In the genomic region with DNA sequence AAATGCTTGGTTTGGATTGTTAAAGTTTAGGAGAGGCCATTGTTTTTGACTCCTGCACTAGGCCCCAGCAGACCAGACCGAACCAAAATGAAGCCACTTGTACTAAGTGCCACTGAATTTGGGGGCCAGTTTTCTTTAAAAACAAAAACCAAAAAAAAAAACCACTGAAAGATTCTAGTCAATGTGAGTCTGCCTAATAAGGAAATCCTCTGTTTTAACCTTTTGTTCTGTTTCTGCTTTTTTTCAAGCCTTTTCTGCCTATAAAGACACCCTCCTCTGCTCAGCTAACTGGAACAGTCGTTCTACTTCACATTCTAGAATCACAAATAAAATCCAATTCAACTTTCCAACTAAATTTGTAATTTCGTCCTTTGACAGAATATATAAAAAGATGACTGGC, we compare ENCODE assay signal across 11 cellular contexts.
DNase-seq lines count a peak whose midpoint lies in the region; ATAC-seq and TF ChIP-seq lines count a peak whose summit lies in the region.
"Had no signal": no experiment of that assay in that cellular context is flagged by ENCODE, and none has a peak within 500 bp of the region (broad histone marks: within the 10 kb centered on the region; RNA-seq: fewer than 3 reads in every experiment).

No MANE protein-coding gene starts in this region.

- CTCF ChIA-PET in activated naive CD4-positive, alpha-beta T cell treated with anti-CD3 and anti-CD28 coated beads for 36 hours (lab: Charles Lee): interaction anchor here (0.7 to 9.3 kb wide), 3 partner anchors 15 to 21 kb away, joined by 3 to 72 read pairs (median 6); no protein-coding TSS in a partner anchor

- H3K36me3 Mint-ChIP-seq in activated naive CD4-positive, alpha-beta T cell treated with anti-CD3 and anti-CD28 coated beads for 36 hours (ENCODE audit: low read depth): peaks cover 2% of the 10 kb centered on the region

- no peaks in the 10 kb centered on the region for H3K9me3 ChIP-seq in Peyer's patch
- no peaks in the 10 kb centered on the region for H3K9me3 ChIP-seq in thymus (ENCODE audit: control insufficient read depth)

- peak overlapping the region; percentile 97 for H3K27ac Mint-ChIP-seq in activated naive CD4-positive, alpha-beta T cell treated with anti-CD3 and anti-CD28 coated beads for 36 hours

- intact Hi-C loops in activated naive CD4-positive, alpha-beta T cell treated with anti-CD3 and anti-CD28 coated beads for 36 hours (cut with micrococcal nuclease): loop anchor here (1.0 to 5.0 kb wide), 4 partner anchors 25 to 216 kb away; partner anchors contain the start of genes MTX3 and ZFYVE16
- intact Hi-C loops in dorsolateral prefrontal cortex (cut with DNase I): loop anchor here (2.0 to 10.0 kb wide), 3 partner anchors 38 to 96 kb away; partner anchors contain the start of gene SERINC5 (in 1 of the 2)
- intact Hi-C loops in sciatic nerve (cut with DNase I): no loop called here
- intact Hi-C loops in posterior vena cava (cut with DNase I): loop anchor here in 1 of 2 donors (10.0 kb wide), 1 partner anchor 64 kb away; the partner anchor contains the start of gene SERINC5

- peaks cover 82% of the 10 kb centered on the region for H3K4me1 Mint-ChIP-seq in activated naive CD4-positive, alpha-beta T cell treated with anti-CD3 and anti-CD28 coated beads for 36 hours (ENCODE audit: low read depth)

- no peaks in the 10 kb centered on the region for H3K27me3 Mint-ChIP-seq in activated naive CD4-positive, alpha-beta T cell treated with anti-CD3 and anti-CD28 coated beads for 36 hours (ENCODE audit: low read depth)

- H3K27me3 ChIP-seq in Peyer's patch: no peaks in the 10 kb centered on the region
- H3K27me3 ChIP-seq in dorsolateral prefrontal cortex: no peaks in the 10 kb centered on the region
- H3K27me3 ChIP-seq in thymus (ENCODE audit: control insufficient read depth, insufficient read depth): no peaks in the 10 kb centered on the region

- peaks cover 0 to 50% (median 2%) of the 10 kb centered on the region in 4 donors for H3K4me1 ChIP-seq in Peyer's patch
- H3K4me1 ChIP-seq in thymus (ENCODE audit: control insufficient read depth, insufficient read depth, low read length): peaks cover 50% of the 10 kb centered on the region

- no peak overlapping the region for H3K4me3 ChIP-seq in Peyer's patch
- H3K4me3 ChIP-seq in dorsolateral prefrontal cortex: no peak overlapping the region
- H3K4me3 ChIP-seq in thymus (ENCODE audit: low read length): no peak overlapping the region
- H3K4me3 ChIP-seq: GM23248 had no signal

- DNase-seq in activated naive CD4-positive, alpha-beta T cell treated with anti-CD3 and anti-CD28 coated beads for 36 hours: no peak
- no peak for DNase-seq in activated naive CD4-positive, alpha-beta T cell treated with Interleukin-2 at 50 U/mL for 16 hours
- DNase-seq in Peyer's patch: no peak
- DNase-seq in dorsolateral prefrontal cortex: no peak
- DNase-seq in sciatic nerve (ENCODE audit: low spot score): no peak
- no peak for DNase-seq in posterior vena cava (ENCODE audit: low spot score)
- DNase-seq: GM23248, hippocampal formation, KG1 had no signal

- 30% methylated on average over 3 of the region's 3 CpGs for WGBS in thymus

- H3K4me3 Mint-ChIP-seq in activated naive CD4-positive, alpha-beta T cell treated with anti-CD3 and anti-CD28 coated beads for 36 hours: peak overlapping the region; percentile 38

- peak overlapping the region in 3 of 4 donors; percentile 1 to 76 (median 39) for H3K27ac ChIP-seq in Peyer's patch
- peak overlapping the region in 58 of 59 donors; percentile 14 to 97 (median 87) for H3K27ac ChIP-seq in dorsolateral prefrontal cortex
- H3K27ac ChIP-seq in thymus (ENCODE audit: low read depth): peak overlapping the region; percentile 78
- H3K27ac ChIP-seq: GM23248 had no signal

- TF ChIP-seq CTCF in Peyer's patch (IDR thresholded peaks at IDR 0.05) (no peak), dorsolateral prefrontal cortex (IDR thresholded peaks at IDR 0.05 in 54 of 56, conservative IDR thresholded peaks at IDR 0.05 in 2 of 56; ENCODE audit: low read depth in 1 of 56, partially characterized antibody in 56 of 56) (no peak)

- no peak for TF ChIP-seq POLR2A in Peyer's patch (IDR thresholded peaks at IDR 0.05)

- H3K36me3 ChIP-seq in Peyer's patch: no peaks in the 10 kb centered on the region
- no peaks in the 10 kb centered on the region for H3K36me3 ChIP-seq in thymus (ENCODE audit: control insufficient read depth, insufficient read depth)

- ATAC-seq in sciatic nerve (no peak), GM18909 (IDR thresholded peaks at IDR 0.05; ENCODE audit: poor library complexity, unreplicated experiment) (no peak)

- H3K9me3 Mint-ChIP-seq in activated naive CD4-positive, alpha-beta T cell treated with anti-CD3 and anti-CD28 coated beads for 36 hours: no peaks in the 10 kb centered on the region
